24 cellular contexts compared by ENCODE assay signal in genomic region chr6:113508249-113508648, GRCh38.
DNase-seq lines count a peak whose midpoint lies in the region; ATAC-seq and TF ChIP-seq lines count a peak whose summit lies in the region.
"Had no signal": no experiment of that assay in that cellular context is flagged by ENCODE, and none has a peak within 500 bp of the region (broad histone marks: within the 10 kb centered on the region; RNA-seq: fewer than 3 reads in every experiment).

No MANE protein-coding gene starts in this region.

- H3K14ac ChIP-seq in IMR-90 (replicated peaks; ENCODE audit: low read depth, low read length), result no peak overlapping the region

- ATAC-seq in IMR-90 (ENCODE audit: low read depth), result peak; percentile 54
- no peak for ATAC-seq in HG03521 (IDR thresholded peaks at IDR 0.05; ENCODE audit: unreplicated experiment)
- ATAC-seq: A549 had no signal

- H2BK120ac ChIP-seq in IMR-90 (ENCODE audit: low read depth, low read length), result no peak overlapping the region

- no peak overlapping the region for H2BK15ac ChIP-seq in IMR-90 (ENCODE audit: low read depth, low read length)

- DNase-seq in EH (ENCODE audit: low read depth) (peak; percentile 26), IMR-90 (peak; percentile 34), choroid plexus epithelial cell (ENCODE audit: low read depth) (peak; percentile 18), fibroblast of peridontal ligament (ENCODE audit: extremely low read depth) (peak; percentile 42), NOMO-1 treated with DMSO at 0.1 percent for 48 hours (lab: John Stamatoyannopoulos, UW; ENCODE audit: unreplicated experiment) (no peak), hypothalamus (lab: John Stamatoyannopoulos, UW) (no peak), thyroid gland (no peak)
- DNase-seq: ACHN; BE2C; C1 segment of cervical spinal cord; CD4-positive, alpha-beta memory T cell; CD4-positive, CD25-positive, alpha-beta regulatory T cell; CD8-positive, alpha-beta memory T cell; COR-L47; DMS 273 treated with DMSO at 0.1 percent for 48 hours; DMS153; DMS53; DMS79; DND-41; GF-D8 had no signal

- no peak overlapping the region for H2BK20ac ChIP-seq in IMR-90 (ENCODE audit: low read depth, low read length)

- no peak overlapping the region for H3K18ac ChIP-seq in IMR-90 (ENCODE audit: low read depth, low read length)

- no CpG with 5 or more reads among the region's 3 CpGs for WGBS in IMR-90 (ENCODE audit: extremely low coverage in 2 of 2, insufficient read length in 1 of 2), 2 experiments
- 85 to 89% methylated on average over 3 of the region's 3 CpGs for WGBS in thyroid gland, 2 donors

- H3K9me3 ChIP-seq in IMR-90 (ENCODE audit: control insufficient read depth, insufficient read depth, low read length), result no peaks in the 10 kb centered on the region
- H3K9me3 ChIP-seq in thyroid gland, result no peaks in the 10 kb centered on the region
- H3K9me3 ChIP-seq: A549, BE2C, BLaER1 had no signal

- H3K79me1 ChIP-seq in IMR-90 (ENCODE audit: low read depth in 1 of 2, low read length in 2 of 2), result no peaks in the 10 kb centered on the region

- no peak overlapping the region for H2AK9ac ChIP-seq in IMR-90 (replicated peaks; ENCODE audit: low read depth, low read length, poor library complexity)

- H2AK5ac ChIP-seq in IMR-90 (ENCODE audit: low read depth, low read length), result no peak overlapping the region

- H2AFZ ChIP-seq in IMR-90 (replicated peaks; ENCODE audit: low read length, poor library complexity), result no peak overlapping the region

- H3K23ac ChIP-seq in IMR-90 (ENCODE audit: low read depth, low read length), result no peak overlapping the region

- H3K4me2 ChIP-seq in IMR-90 (ENCODE audit: low read depth, low read length), result no peak overlapping the region
- H3K4me2 ChIP-seq: A549, BLaER1 had no signal

- no peak overlapping the region for H3K4me3 ChIP-seq in IMR-90 (ENCODE audit: insufficient read depth, low read depth, low read length)
- no peak overlapping the region for H3K4me3 ChIP-seq in choroid plexus epithelial cell (ENCODE audit: low read depth, low read length)
- H3K4me3 ChIP-seq in thyroid gland (replicated peaks in 1 of 3), result no peak overlapping the region
- H3K4me3 ChIP-seq: A549, BLaER1 had no signal

- CTCF ChIA-PET in IMR-90 (lab: Yijun Ruan, JAX), result no interaction called here

- H3K36me3 ChIP-seq in IMR-90 (ENCODE audit: control insufficient read depth, insufficient read depth, low read length) (no peaks in the 10 kb centered on the region), thyroid gland (no peaks in the 10 kb centered on the region)
- H3K36me3 ChIP-seq: BE2C, BLaER1 had no signal

- no peak overlapping the region for H3K4ac ChIP-seq in IMR-90 (ENCODE audit: low read depth, low read length)

- no peak overlapping the region for H3K9ac ChIP-seq in IMR-90 (ENCODE audit: low read depth, low read length)
- H3K9ac ChIP-seq: BLaER1 had no signal

- dilution Hi-C loops in IMR-90 (cut with HindIII; ENCODE audit: low sequenced_read_pairs, unreplicated experiment), result no loop called here

- H3K27ac ChIP-seq in IMR-90 (ENCODE audit: insufficient read depth, low read length) (no peak overlapping the region), thyroid gland (no peak overlapping the region)
- H3K27ac ChIP-seq: 22Rv1, A549, BLaER1 had no signal

- no TSS peak for BruUV-seq in IMR-90 (replicated peaks; lab: Mats Ljungman, UMichigan)

- H3K4me1 ChIP-seq in IMR-90 (ENCODE audit: control insufficient read depth, insufficient read depth, low read length) (no peaks in the 10 kb centered on the region), thyroid gland (no peaks in the 10 kb centered on the region)
- H3K4me1 ChIP-seq: A549, BE2C, BLaER1 had no signal

- intact Hi-C loops in IMR-90 (cut with micrococcal nuclease), result no loop called here
- intact Hi-C loops in thyroid gland (cut with DNase I), result no loop called here

- H3K27me3 ChIP-seq in IMR-90 (ENCODE audit: control insufficient read depth, insufficient read depth, low read length) (no peaks in the 10 kb centered on the region), thyroid gland (no peaks in the 10 kb centered on the region)
- H3K27me3 ChIP-seq: BE2C, BLaER1 had no signal

- no peak overlapping the region for H3K56ac ChIP-seq in IMR-90 (ENCODE audit: extremely low read depth, insufficient read depth, low read length)

- in situ Hi-C loops in IMR-90 (cut with MboI; ENCODE audit: low sequenced_read_pairs), result no loop called here

- no peak for TF ChIP-seq POLR2A in IMR-90 (IDR thresholded peaks at IDR 0.05; ENCODE audit: low read depth, low read length)
- TF ChIP-seq POLR2A in thyroid gland (IDR thresholded peaks at IDR 0.05), result no peak

- H4K8ac ChIP-seq in IMR-90 (ENCODE audit: low read depth in 2 of 2, low read length in 2 of 2), result no peak overlapping the region

- H2BK5ac ChIP-seq in IMR-90 (ENCODE audit: low read depth, low read length, poor library complexity, severe bottlenecking), result no peak overlapping the region

- H4K5ac ChIP-seq in IMR-90 (ENCODE audit: low read depth, low read length), result no peak overlapping the region

- no peaks in the 10 kb centered on the region for H4K20me1 ChIP-seq in IMR-90 (ENCODE audit: insufficient read depth, low read length)
- H4K20me1 ChIP-seq: BLaER1 had no signal

- no peak for TF ChIP-seq RAD21 in IMR-90 (IDR thresholded peaks at IDR 0.05; ENCODE audit: low read length)

- H4K91ac ChIP-seq in IMR-90 (ENCODE audit: insufficient read depth, low read depth, low read length), result no peak overlapping the region

- POLR2A ChIA-PET in IMR-90 (lab: Charles Lee; ENCODE audit: unreplicated experiment), result no interaction called here

- TF ChIP-seq CTCF in IMR-90 (conservative IDR thresholded peaks at IDR 0.05; ENCODE audit: low read depth, low read length), result no peak
- no peak for TF ChIP-seq CTCF in choroid plexus epithelial cell (conservative IDR thresholded peaks at IDR 0.05; ENCODE audit: low read depth, low read length)
- TF ChIP-seq CTCF in thyroid gland (IDR thresholded peaks at IDR 0.05), result no peak

- H3K9me1 ChIP-seq in IMR-90 (ENCODE audit: insufficient read depth, low read length), result no peaks in the 10 kb centered on the region

TF ChIP-seq in IMR-90, 13 proteins besides CTCF, POLR2A, EP300 and RAD21:
- TF ChIP-seq MAFK (IDR thresholded peaks at IDR 0.05; ENCODE audit: low read depth, low read length), result no peak
- peak; percentile 42; the same call in 1 of the 2 replicates for TF ChIP-seq CEBPB (IDR thresholded peaks at IDR 0.05; ENCODE audit: low read depth, low read length)
TF ChIP-seq in IMR-90: peak in this region for 1.

Comparison
In these comparisons a context has a peak if more than half of its experiments do, and no peak if none do; other contexts are left out.
1. DNase-seq: peak in EH (single experiment), IMR-90 (single experiment), choroid plexus epithelial cell (single experiment) and fibroblast of peridontal ligament (single experiment); none in NOMO-1 treated with DMSO at 0.1 percent for 48 hours (single experiment), hypothalamus (0 of 51) and thyroid gland (0 of 2).